ENCODE assay signal across 25 cellular contexts in the genomic region with DNA sequence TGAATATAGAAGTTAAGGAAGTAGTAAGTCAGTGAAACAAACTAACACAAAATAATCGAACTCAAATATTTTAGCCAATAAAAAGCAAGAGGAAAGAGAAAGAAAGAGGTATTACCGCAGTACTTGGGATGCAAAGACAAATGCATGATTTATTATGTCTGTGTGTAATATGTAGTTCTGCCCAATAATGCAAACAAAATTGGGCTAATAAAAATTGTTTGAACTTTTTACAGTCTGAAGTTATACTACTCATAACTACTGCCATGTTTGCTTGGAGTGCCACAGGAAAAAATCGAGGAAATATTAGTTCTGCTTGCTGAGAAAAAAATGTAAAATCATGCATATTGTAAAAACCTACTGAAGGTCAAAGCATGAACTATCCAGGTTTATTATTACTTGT.
"Had no signal": no experiment of that assay in that cellular context is flagged by ENCODE, and none has a peak within 500 bp of the region (broad histone marks: within the 10 kb centered on the region; RNA-seq: fewer than 3 reads in every experiment).

No MANE protein-coding gene starts in this region.

- H3K4me1 ChIP-seq: gastrocnemius medialis, parathyroid adenoma, prostate gland, right atrium auricular region, stomach, testis had no signal

- ATAC-seq: esophagus mucosa; gastrocnemius medialis; left lobe of liver; natural killer cell; sciatic nerve; stimulated activated effector memory CD8-positive, alpha-beta T cell treated with anti-CD3 and anti-CD28 coated beads, Interleukin-12 subunit alpha, Interleukin-12 subunit beta, amount 100 ng/mL, for 72 hours had no signal

- H3K27me3 Mint-ChIP-seq: type B pancreatic cell had no signal

- H3K36me3 ChIP-seq: gastrocnemius medialis, prostate gland, right atrium auricular region, stomach, tibial artery had no signal

- DNase-seq: dorsolateral prefrontal cortex; effector CD4-positive, alpha-beta T cell; foreskin fibroblast; gastrocnemius medialis; head of caudate nucleus; kidney; natural killer cell; occipital lobe; stimulated activated CD4-positive, alpha-beta T cell treated with anti-CD3 and anti-CD28 coated beads, Interleukin-2, amount 100 ng/mL, for 24 hours; stimulated activated CD4-positive, alpha-beta T cell treated with anti-CD3 and anti-CD28 coated beads, Interleukin-4, amount 100 ng/mL, for 24 hours; stimulated activated naive CD4-positive, alpha-beta T cell treated with Interleukin-2 at 50 U/mL for 16 hours; stomach; testis; tibial artery had no signal

- H3K27ac ChIP-seq: dorsolateral prefrontal cortex, epithelial cell of prostate, gastrocnemius medialis, parathyroid adenoma, prostate gland, right atrium auricular region, stomach, testis, tibial artery had no signal

- H3K4me3 Mint-ChIP-seq: memory B cell; natural killer cell; stimulated activated effector memory CD8-positive, alpha-beta T cell treated with anti-CD3 and anti-CD28 coated beads, Interleukin-12 subunit alpha, Interleukin-12 subunit beta, amount 100 ng/mL, for 72 hours; type B pancreatic cell had no signal

- H3K27me3 ChIP-seq: dorsolateral prefrontal cortex, gastrocnemius medialis, right atrium auricular region, stomach, testis, tibial artery had no signal

- H3K4me1 Mint-ChIP-seq: memory B cell; natural killer cell; stimulated activated effector memory CD8-positive, alpha-beta T cell treated with anti-CD3 and anti-CD28 coated beads, Interleukin-12 subunit alpha, Interleukin-12 subunit beta, amount 100 ng/mL, for 72 hours had no signal

- FAIRE-seq: kidney had no signal

- H3K9me3 ChIP-seq: gastrocnemius medialis, prostate gland, right atrium auricular region, stomach, testis, tibial artery had no signal

- H3K36me3 Mint-ChIP-seq: memory B cell; natural killer cell; stimulated activated effector memory CD8-positive, alpha-beta T cell treated with anti-CD3 and anti-CD28 coated beads, Interleukin-12 subunit alpha, Interleukin-12 subunit beta, amount 100 ng/mL, for 72 hours; type B pancreatic cell had no signal

- H3K79me2 ChIP-seq: parathyroid adenoma had no signal

- H2AFZ ChIP-seq: parathyroid adenoma had no signal

- H3K9me3 Mint-ChIP-seq: memory B cell; natural killer cell; stimulated activated effector memory CD8-positive, alpha-beta T cell treated with anti-CD3 and anti-CD28 coated beads, Interleukin-12 subunit alpha, Interleukin-12 subunit beta, amount 100 ng/mL, for 72 hours; type B pancreatic cell had no signal

- H3K9ac ChIP-seq: parathyroid adenoma had no signal

- H3K4me3 ChIP-seq: dorsolateral prefrontal cortex, gastrocnemius medialis, lung, prostate gland, right atrium auricular region, stomach, testis, tibial artery had no signal

- H3K27ac Mint-ChIP-seq: memory B cell; natural killer cell; stimulated activated effector memory CD8-positive, alpha-beta T cell treated with anti-CD3 and anti-CD28 coated beads, Interleukin-12 subunit alpha, Interleukin-12 subunit beta, amount 100 ng/mL, for 72 hours; type B pancreatic cell had no signal
